Comparison of ENCODE assay signal across 8 cellular contexts in the genomic region with DNA sequence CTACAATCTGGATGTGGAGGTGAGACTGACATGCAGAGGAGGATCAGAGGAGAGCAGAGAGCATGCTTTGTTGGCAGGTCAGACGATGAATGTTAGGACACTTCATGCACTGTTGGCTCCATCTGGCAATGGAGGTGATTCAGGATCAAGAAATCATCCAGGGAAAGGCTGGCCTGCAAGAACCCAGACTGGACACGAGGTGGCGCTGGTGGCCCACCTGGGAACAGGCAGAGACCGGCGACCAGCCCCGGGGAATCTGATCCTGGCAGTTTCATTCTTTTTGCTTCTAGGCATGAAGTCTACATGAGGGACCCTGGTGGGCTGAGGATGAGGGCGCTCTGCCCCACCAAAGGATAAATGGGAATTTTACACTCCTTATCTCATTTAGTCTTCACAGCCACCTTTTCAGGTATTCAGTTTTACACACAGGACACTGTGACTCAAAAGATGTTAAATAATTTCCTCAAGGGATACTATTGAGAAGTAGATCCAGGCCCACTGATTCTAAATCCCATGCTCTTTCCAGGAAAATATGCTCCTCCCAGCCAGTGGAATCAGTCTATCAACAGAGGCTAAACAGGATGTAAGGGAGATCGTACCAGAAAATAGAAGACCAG. TPM values are rescaled to one million over a fixed set of nuclear protein-coding genes. Genes with fewer than 3 reads are reported as not detected.
A peak's percentile ranks its signal among the peaks of the same experiment; 100 is the strongest.
DNase-seq lines count a peak whose midpoint lies in the region; ATAC-seq, FAIRE-seq and TF ChIP-seq lines count a peak whose summit lies in the region.

No MANE protein-coding gene starts in this region.

- dilution Hi-C loops in keratinocyte (cut with MboI; ENCODE audit: extremely low pct_ligation_motif_present, low sequenced_read_pairs), result no loop called here

- no peak overlapping the region for H2AFZ ChIP-seq in keratinocyte (ENCODE audit: control insufficient read depth, low read length)

- TF ChIP-seq CTCF in bronchial epithelial cell (IDR thresholded peaks at IDR 0.05; ENCODE audit: insufficient read depth, low read length, severe bottlenecking), result peak; percentile 97
- peak; percentile 96 to 97 (median 96) for TF ChIP-seq CTCF in keratinocyte (optimal IDR thresholded peaks at IDR 0.05 in 1 of 3, IDR thresholded peaks at IDR 0.05 in 1 of 3, conservative IDR thresholded peaks at IDR 0.05 in 1 of 3; ENCODE audit: extremely low read depth in 1 of 3, insufficient read depth in 2 of 3, low read length in 3 of 3)

- TF ChIP-seq POLR2A in GM18505 (IDR thresholded peaks at IDR 0.05; ENCODE audit: borderline replicate concordance, extremely low read depth, insufficient read depth, insufficient read length), result no peak

- no peaks in the 10 kb centered on the region for H3K4me1 ChIP-seq in keratinocyte (ENCODE audit: control insufficient read depth, extremely low read depth, insufficient read depth, low read length)

- H3K27me3 ChIP-seq in bronchial epithelial cell (ENCODE audit: control insufficient read depth, insufficient read depth, low read length), result no peaks in the 10 kb centered on the region
- H3K27me3 ChIP-seq in keratinocyte (ENCODE audit: control insufficient read depth, extremely low read depth, insufficient read depth, low read length), result no peaks in the 10 kb centered on the region

- no peaks in the 10 kb centered on the region for H3K9me3 ChIP-seq in keratinocyte (ENCODE audit: control insufficient read depth, low read depth, low read length)

- H3K36me3 ChIP-seq in bronchial epithelial cell (ENCODE audit: control insufficient read depth, insufficient read depth, low read length) (no peaks in the 10 kb centered on the region), keratinocyte (ENCODE audit: control insufficient read depth in 2 of 2, extremely low read depth in 1 of 2, insufficient read depth in 2 of 2, low read length in 2 of 2) (no peaks in the 10 kb centered on the region)

- H3K4me3 ChIP-seq in bronchial epithelial cell (ENCODE audit: low read depth, low read length) (no peak overlapping the region), keratinocyte (ENCODE audit: control insufficient read depth in 2 of 3, extremely low read depth in 1 of 3, insufficient read depth in 2 of 3, low read depth in 1 of 3, low read length in 3 of 3) (no peak overlapping the region)

- no peak overlapping the region for H3K4me2 ChIP-seq in keratinocyte (ENCODE audit: control insufficient read depth, extremely low read depth, insufficient read depth, low read depth, low read length)

- peak; percentile 50 for ATAC-seq in GM18505 (IDR thresholded peaks at IDR 0.05; ENCODE audit: unreplicated experiment)
- no peak for ATAC-seq in HG03135 (IDR thresholded peaks at IDR 0.05; ENCODE audit: unreplicated experiment)

- H3K27ac ChIP-seq in keratinocyte (ENCODE audit: control insufficient read depth, insufficient read depth, low read length), result no peak overlapping the region

- H3K9ac ChIP-seq in keratinocyte (ENCODE audit: control insufficient read depth, extremely low read depth, insufficient read depth, low read length), result no peak overlapping the region

- no peaks in the 10 kb centered on the region for H4K20me1 ChIP-seq in keratinocyte (ENCODE audit: control insufficient read depth, extremely low read depth, insufficient read depth, low read length)

- H3K79me2 ChIP-seq in keratinocyte (ENCODE audit: control insufficient read depth, insufficient read depth, low read length), result no peaks in the 10 kb centered on the region

- DNase-seq in A172 (ENCODE audit: low spot score), result peak; percentile 67
- DNase-seq in NCI-H226, result peak; percentile 48
- DNase-seq in activated CD4-positive, CD25-positive, alpha-beta regulatory T cell treated with anti-CD3 and anti-CD28 coated beads, Interleukin-2, amount 50 U/mL, for 16 hours (ENCODE audit: low read depth, low spot score), result peak; percentile 51
- peak; percentile 51 for DNase-seq in bronchial epithelial cell (ENCODE audit: low read depth)
- no peak for DNase-seq in keratinocyte (ENCODE audit: low read depth, low spot score)
- peak; percentile 15 to 38 for DNase-seq in stimulated activated CD4-positive, alpha-beta T cell treated with anti-CD3 and anti-CD28 coated beads, Interleukin-1b, Interleukin-23, amount 100 ng/mL, for 1 hour (ENCODE audit: low read depth in 2 of 2)

- H3K9me1 ChIP-seq in keratinocyte (ENCODE audit: control insufficient read depth, extremely low read depth, insufficient read depth, low read length), result no peaks in the 10 kb centered on the region

- peak; percentile 88 for FAIRE-seq in bronchial epithelial cell (lab: Jason Lieb, UNC)
- peak; percentile 85 for FAIRE-seq in keratinocyte (lab: Jason Lieb, UNC)

RNA-seq across cellular contexts. Expression of gene SCMH1, which starts 26.2 kb away (rescaled TPM):
- total RNA-seq in A172 (2014; rRNA removed; shearing (Covaris generic)), result 17.4 and 18.0 TPM in 2 replicates
- total RNA-seq in bronchial epithelial cell, result 4.5 and 5.0 TPM in 2 replicates
- polyA plus RNA-seq in keratinocyte, result 22.6 to 29.9 TPM (median 26.6 TPM) in 3 replicates
- 3.0 TPM for polyA plus RNA-seq in keratinocyte (2011; ENCODE audit: low read depth)
- polyA plus RNA-seq in keratinocyte (2011; cell fraction: cytosol; rRNA removed), result 17.9 and 21.2 TPM in 2 replicates
- polyA plus RNA-seq in keratinocyte (2011; cell fraction: nucleus; rRNA removed), result 25.1 and 34.2 TPM in 2 replicates
- 6.2 and 26.7 TPM in 2 replicates for polyA plus RNA-seq in keratinocyte (2012; ENCODE audit: low replicate concordance)
- 28.8 to 57.1 TPM (median 38.1 TPM) in 3 replicates for polyA minus RNA-seq in keratinocyte
- 17.3 TPM for polyA minus RNA-seq in keratinocyte (2011; cell fraction: cytosol; rRNA and poly(A)+ RNA removed)
- polyA minus RNA-seq in keratinocyte (2011; cell fraction: nucleus; rRNA and poly(A)+ RNA removed), result 18.3 and 28.9 TPM in 2 replicates
